8 cellular contexts compared by ENCODE assay signal in genomic region chr13:109785892-109786450, GRCh38. TPM values are rescaled to one million over a fixed set of nuclear protein-coding genes. Genes with fewer than 3 reads are reported as not detected.
DNase-seq lines count a peak whose midpoint lies in the region; ATAC-seq and TF ChIP-seq lines count a peak whose summit lies in the region.

No MANE protein-coding gene starts in this region.

- H3K9me3 ChIP-seq in CD4-positive, alpha-beta T cell (ENCODE audit: control insufficient read depth, low read length) = no peaks in the 10 kb centered on the region

- H3K27me3 ChIP-seq in CD4-positive, alpha-beta T cell (ENCODE audit: control insufficient read depth, insufficient read depth, low read length) = no peaks in the 10 kb centered on the region
- no peaks in the 10 kb centered on the region for H3K27me3 ChIP-seq in KMS-11 (ENCODE audit: insufficient read depth, low read depth)

- peaks cover 28% of the 10 kb centered on the region for H3K4me1 Mint-ChIP-seq in CD4-positive, alpha-beta T cell (ENCODE audit: low read depth)
- H3K4me1 Mint-ChIP-seq in chondrocyte (ENCODE audit: low read depth) = peaks cover 42% of the 10 kb centered on the region

- H3K9me3 Mint-ChIP-seq in CD4-positive, alpha-beta T cell = no peaks in the 10 kb centered on the region
- H3K9me3 Mint-ChIP-seq in chondrocyte (ENCODE audit: low read depth) = no peaks in the 10 kb centered on the region

- no peaks in the 10 kb centered on the region for H3K79me2 ChIP-seq in KMS-11 (ENCODE audit: insufficient read depth, low read depth)

- DNase-seq in CD4-positive, alpha-beta T cell = peak in 1 of 10 experiments; percentile 24
- DNase-seq in chondrocyte (ENCODE audit: low spot score) = no peak
- peak; percentile 35 for DNase-seq in myocyte (ENCODE audit: low read depth)
- DNase-seq in NCI-H524 (lab: John Stamatoyannopoulos, UW) = no peak
- DNase-seq in GM19238 (ENCODE audit: insufficient read length, low spot score) = no peak
- DNase-seq in GDM1 (lab: John Stamatoyannopoulos, UW) = no peak

- H3K9ac ChIP-seq in KMS-11 = no peak overlapping the region; the same call in 1 of the 2 replicates

- TF ChIP-seq CTCF in CD4-positive, alpha-beta T cell (IDR thresholded peaks at IDR 0.05) = no peak
- TF ChIP-seq CTCF in KMS-11 (conservative IDR thresholded peaks at IDR 0.05; ENCODE audit: low read depth, low read length) (no peak), chondrocyte (IDR thresholded peaks at IDR 0.05) (no peak)

- H3K27ac Mint-ChIP-seq in CD4-positive, alpha-beta T cell = peak overlapping the region; percentile 75
- H3K27ac Mint-ChIP-seq in chondrocyte (ENCODE audit: unreplicated experiment) = peak overlapping the region; percentile 82

- intact Hi-C loops in CD4-positive, alpha-beta T cell (cut with DNase I, micrococcal nuclease) = loop anchor here in 1 of 2 experiments (10.0 kb wide), 2 partner anchors 929 to 1129 kb away; partner anchors contain the start of genes ANKRD10 and ING1

- H3K4me3 Mint-ChIP-seq in CD4-positive, alpha-beta T cell = peak overlapping the region; percentile 81
- H3K4me3 Mint-ChIP-seq in chondrocyte (ENCODE audit: unreplicated experiment) = peak overlapping the region; percentile 72

- no peak overlapping the region for H3K4me2 ChIP-seq in KMS-11

- peak overlapping the region; percentile 14; the same call in 1 of the 2 replicates for H2AFZ ChIP-seq in KMS-11 (ENCODE audit: low read depth)

- H3K27ac ChIP-seq in CD4-positive, alpha-beta T cell (ENCODE audit: low read depth, low read length) = peak overlapping the region; percentile 59
- H3K27ac ChIP-seq in KMS-11 = peak overlapping the region; percentile 38; the same call in 1 of the 2 replicates

- no peak overlapping the region for H3K4me3 ChIP-seq in KMS-11 (IDR thresholded peaks at IDR 0.05; ENCODE audit: insufficient read depth, low read depth, low read length)

- POLR2A ChIA-PET in CD4-positive, alpha-beta T cell (lab: Charles Lee) = interaction anchor here (1.0 to 1.1 kb wide), 2 partner anchors 11 to 21 kb away, joined by 3 read pairs; no protein-coding TSS in a partner anchor

- peaks cover 12% of the 10 kb centered on the region for H3K36me3 Mint-ChIP-seq in CD4-positive, alpha-beta T cell (ENCODE audit: low read depth)
- H3K36me3 Mint-ChIP-seq in chondrocyte (ENCODE audit: low read depth) = peaks cover 11% of the 10 kb centered on the region

- peaks cover 9% of the 10 kb centered on the region for H3K4me1 ChIP-seq in KMS-11 (ENCODE audit: low read depth, poor library complexity, severe bottlenecking)

- CTCF ChIA-PET in CD4-positive, alpha-beta T cell (lab: Charles Lee) = no interaction called here

- no peaks in the 10 kb centered on the region for H4K20me1 ChIP-seq in KMS-11 (ENCODE audit: insufficient read depth)

- H3K36me3 ChIP-seq in KMS-11 (ENCODE audit: insufficient read depth) = no peaks in the 10 kb centered on the region

- ATAC-seq in CD4-positive, alpha-beta T cell (ENCODE audit: poor library complexity) = peak; percentile 14
- peak; percentile 30 for ATAC-seq in GM19452 (IDR thresholded peaks at IDR 0.05; ENCODE audit: unreplicated experiment)

- H3K27me3 Mint-ChIP-seq in CD4-positive, alpha-beta T cell = no peaks in the 10 kb centered on the region
- no peaks in the 10 kb centered on the region for H3K27me3 Mint-ChIP-seq in chondrocyte (ENCODE audit: low read depth)

RNA-seq across cellular contexts. Expression of gene IRS2, which starts 0.4 kb away (rescaled TPM):
- total RNA-seq in CD4-positive, alpha-beta T cell = 100 to 1,000 TPM; 188 to 193 TPM
- 25.8 to 43.5 TPM (median 42.9 TPM) in 3 replicates for total RNA-seq in chondrocyte
- 5.7 and 6.1 TPM in 2 replicates for total RNA-seq in myocyte
- polyA plus RNA-seq in myocyte (2012) = 6.7 TPM
